ENCODE assay signal across 17 cellular contexts in genomic region chr22:23499845-23500500, GRCh38.
"Had no signal": no experiment of that assay in that cellular context is flagged by ENCODE, and none has a peak within 500 bp of the region (broad histone marks: within the 10 kb centered on the region; RNA-seq: fewer than 3 reads in every experiment).

No MANE protein-coding gene starts in this region.

- H3K36me3 ChIP-seq: ascending aorta, esophagus muscularis mucosa, pancreas, thyroid gland, uterus had no signal

- H3K36me3 Mint-ChIP-seq: activated naive CD4-positive, alpha-beta T cell treated with anti-CD3 and anti-CD28 coated beads, Interleukin-2, amount 50 U/mL, for 24 hours had no signal

- H3K27me3 Mint-ChIP-seq: activated CD4-positive, alpha-beta T cell treated with anti-CD3 and anti-CD28 coated beads, Interleukin-2, amount 10 ng/mL, durations not matched to agents 24 days and 14 days; activated naive CD4-positive, alpha-beta T cell treated with anti-CD3 and anti-CD28 coated beads, Interleukin-2, amount 50 U/mL, for 24 hours had no signal

- H3K4me3 ChIP-seq: ascending aorta, esophagus muscularis mucosa, pancreas, thyroid gland, uterus had no signal

- DNase-seq: activated CD4-positive, alpha-beta T cell treated with anti-CD3 and anti-CD28 coated beads, Interleukin-2, amount 10 ng/mL, durations not matched to agents 24 days and 14 days; activated CD4-positive, CD25-positive, alpha-beta regulatory T cell; activated CD8-positive, alpha-beta memory T cell treated with anti-CD3 and anti-CD28 coated beads, Interleukin-2, amount 50 U/mL, for 4 hours; activated CD8-positive, alpha-beta T cell treated with anti-CD3 and anti-CD28 coated beads, Interleukin-2, amount 10 ng/mL, durations not matched to agents 7 days and 5 days; activated effector memory CD4-positive, alpha-beta T cell treated with Interleukin-2 at 50 U/mL for 16 hours; activated T-cell treated with anti-CD3 and anti-CD28 coated beads, Interleukin-2, amount 50 U/mL, for 48 hours; cerebellar nuclear complex; effector CD4-positive, alpha-beta T cell; stimulated activated naive CD4-positive, alpha-beta T cell treated with Interleukin-2 at 50 U/mL for 16 hours; T-helper 1 cell; T-helper 9 cell; thyroid gland; uterus had no signal

- H3K9me3 ChIP-seq: ascending aorta, esophagus muscularis mucosa, pancreas, thyroid gland, uterus had no signal

- H3K27ac ChIP-seq: ascending aorta, esophagus muscularis mucosa, pancreas, thyroid gland, uterus had no signal

- ATAC-seq: activated CD8-positive, alpha-beta T cell treated with anti-CD3 and anti-CD28 coated beads, Interleukin-2, amount 10 ng/mL, durations not matched to agents 7 days and 5 days; pancreas had no signal

- H3K27ac Mint-ChIP-seq: activated CD4-positive, alpha-beta T cell treated with anti-CD3 and anti-CD28 coated beads, Interleukin-2, amount 10 ng/mL, durations not matched to agents 24 days and 14 days; activated CD8-positive, alpha-beta T cell treated with anti-CD3 and anti-CD28 coated beads, Interleukin-2, amount 10 ng/mL, durations not matched to agents 7 days and 5 days; activated naive CD4-positive, alpha-beta T cell treated with anti-CD3 and anti-CD28 coated beads, Interleukin-2, amount 50 U/mL, for 24 hours had no signal

- H3K4me1 ChIP-seq: ascending aorta, pancreas, thyroid gland, uterus had no signal

- H3K4me3 Mint-ChIP-seq: activated CD4-positive, alpha-beta T cell treated with anti-CD3 and anti-CD28 coated beads, Interleukin-2, amount 10 ng/mL, durations not matched to agents 24 days and 14 days; activated CD8-positive, alpha-beta T cell treated with anti-CD3 and anti-CD28 coated beads, Interleukin-2, amount 10 ng/mL, durations not matched to agents 7 days and 5 days; activated naive CD4-positive, alpha-beta T cell treated with anti-CD3 and anti-CD28 coated beads, Interleukin-2, amount 50 U/mL, for 24 hours had no signal

- FAIRE-seq: pancreas had no signal

- H3K9me3 Mint-ChIP-seq: activated CD4-positive, alpha-beta T cell treated with anti-CD3 and anti-CD28 coated beads, Interleukin-2, amount 10 ng/mL, durations not matched to agents 24 days and 14 days; activated naive CD4-positive, alpha-beta T cell treated with anti-CD3 and anti-CD28 coated beads, Interleukin-2, amount 50 U/mL, for 24 hours had no signal

- H3K27me3 ChIP-seq: ascending aorta, esophagus muscularis mucosa, pancreas, thyroid gland, uterus had no signal
